In genomic region chr2:85549826-85550225, GRCh38 we compare ENCODE assay signal across 10 cellular contexts. TPM values are rescaled to one million over a fixed set of nuclear protein-coding genes. Genes with fewer than 3 reads are reported as not detected.
DNase-seq lines count a peak whose midpoint lies in the region; ATAC-seq and TF ChIP-seq lines count a peak whose summit lies in the region.
"Had no signal": no experiment of that assay in that cellular context is flagged by ENCODE, and none has a peak within 500 bp of the region (broad histone marks: within the 10 kb centered on the region; RNA-seq: fewer than 3 reads in every experiment).

No MANE protein-coding gene starts in this region.

- H3K14ac ChIP-seq in IMR-90 (replicated peaks; ENCODE audit: low read depth, low read length): peak overlapping the region; percentile 93

- ATAC-seq in IMR-90 (ENCODE audit: low read depth) (peak; percentile 67), GM21526 (IDR thresholded peaks at IDR 0.05; ENCODE audit: low FRiP score, unreplicated experiment) (no peak), GM18498 (IDR thresholded peaks at IDR 0.05; ENCODE audit: unreplicated experiment) (no peak)
- no peak for ATAC-seq in stimulated activated naive CD8-positive, alpha-beta T cell treated with anti-CD3 and anti-CD28 coated beads, Interleukin-15, Interleukin-2, amounts not matched to agents 100 U/mL and 50 U/mL, for 24 hours

- peak overlapping the region; percentile 87 for H2AFZ ChIP-seq in IMR-90 (replicated peaks; ENCODE audit: low read length, poor library complexity)

- H3K4ac ChIP-seq in IMR-90 (ENCODE audit: low read depth, low read length): peak overlapping the region; percentile 97

- peak; percentile 85 for DNase-seq in AG08396 (ENCODE audit: low spot score)
- DNase-seq in IMR-90: peak; percentile 99
- peak; percentile 96 for DNase-seq in choroid plexus epithelial cell (ENCODE audit: low read depth)
- DNase-seq in stimulated activated naive CD8-positive, alpha-beta T cell treated with anti-CD3 and anti-CD28 coated beads, Interleukin-15, Interleukin-2, amounts not matched to agents 100 U/mL and 50 U/mL, for 24 hours: no peak
- no peak for DNase-seq in activated effector memory CD4-positive, alpha-beta T cell treated with anti-CD3 and anti-CD28 coated beads, Interleukin-2, amount 50 U/mL, for 16 hours
- DNase-seq: activated gamma-delta T cell treated with Interleukin-2 at 50 U/mL for 16 hours had no signal

- TF ChIP-seq POLR2A in IMR-90 (IDR thresholded peaks at IDR 0.05; ENCODE audit: low read depth, low read length): 0 out of 2 replicates have a peak, but pooled peaks have one; percentile 23

- 0 out of 2 replicates have a peak, but pooled peaks have one; percentile 14 for TF ChIP-seq RAD21 in IMR-90 (IDR thresholded peaks at IDR 0.05; ENCODE audit: low read length)

- TSS peak; percentile 31 for BruUV-seq in IMR-90 (replicated peaks; lab: Mats Ljungman, UMichigan)

- in situ Hi-C loops in IMR-90 (cut with MboI; ENCODE audit: low sequenced_read_pairs): loop anchor here (5.0 to 10.0 kb wide), 2 partner anchors 128 to 485 kb away; no protein-coding TSS in a partner anchor

- H2BK5ac ChIP-seq in IMR-90 (ENCODE audit: low read depth, low read length, poor library complexity, severe bottlenecking): peak overlapping the region; percentile 99

- H3K23ac ChIP-seq in IMR-90 (ENCODE audit: low read depth, low read length): peak overlapping the region; percentile 78

- peak overlapping the region; percentile 99 for H2AK9ac ChIP-seq in IMR-90 (replicated peaks; ENCODE audit: low read depth, low read length, poor library complexity)

- H2BK15ac ChIP-seq in IMR-90 (ENCODE audit: low read depth, low read length): peak overlapping the region; percentile 88

- no peak for TF ChIP-seq CTCF in IMR-90 (conservative IDR thresholded peaks at IDR 0.05; ENCODE audit: low read depth, low read length)
- no peak for TF ChIP-seq CTCF in choroid plexus epithelial cell (conservative IDR thresholded peaks at IDR 0.05; ENCODE audit: low read depth, low read length)

- H4K91ac ChIP-seq in IMR-90 (ENCODE audit: insufficient read depth, low read depth, low read length): peak overlapping the region; percentile 97

- POLR2A ChIA-PET in IMR-90 (lab: Charles Lee; ENCODE audit: unreplicated experiment): interaction anchor here (1.3 to 5.1 kb wide), 3 partner anchors 10 to 131 kb away, joined by 6 to 42 read pairs (median 12); partner anchors contain the start of genes MAT2A and SH2D6

- dilution Hi-C loops in IMR-90 (cut with HindIII; ENCODE audit: low sequenced_read_pairs, unreplicated experiment): no loop called here

- peaks cover 18% of the 10 kb centered on the region for H4K20me1 ChIP-seq in IMR-90 (ENCODE audit: insufficient read depth, low read length)

- WGBS in IMR-90 (ENCODE audit: extremely low coverage in 2 of 2, insufficient read length in 1 of 2), 2 experiments: 0% methylated on average over 2 of the region's 4 CpGs; no CpG with 5 or more reads in 1 of the 2 experiments

- peak overlapping the region; percentile 92 for H2BK120ac ChIP-seq in IMR-90 (ENCODE audit: low read depth, low read length)

- H3K9ac ChIP-seq in IMR-90 (ENCODE audit: low read depth, low read length) (peak overlapping the region; percentile 64), mucosa of rectum (ENCODE audit: low read depth in 1 of 2, low read length in 2 of 2) (no peak overlapping the region)

- H3K27me3 ChIP-seq in IMR-90 (ENCODE audit: control insufficient read depth, insufficient read depth, low read length) (no peaks in the 10 kb centered on the region), mucosa of rectum (ENCODE audit: control insufficient read depth in 2 of 2, insufficient read depth in 2 of 2, low read length in 2 of 2) (no peaks in the 10 kb centered on the region)

- peaks cover 18% of the 10 kb centered on the region for H3K4me1 ChIP-seq in IMR-90 (ENCODE audit: control insufficient read depth, insufficient read depth, low read length)
- no peaks in the 10 kb centered on the region for H3K4me1 ChIP-seq in mucosa of rectum (ENCODE audit: control insufficient read depth in 2 of 2, insufficient read depth in 2 of 2, low read length in 2 of 2)

- H3K9me3 ChIP-seq in IMR-90 (ENCODE audit: control insufficient read depth, insufficient read depth, low read length) (no peaks in the 10 kb centered on the region), mucosa of rectum (ENCODE audit: control insufficient read depth in 2 of 2, low read length in 2 of 2) (no peaks in the 10 kb centered on the region)

- H3K4me3 ChIP-seq in IMR-90 (ENCODE audit: insufficient read depth, low read depth, low read length): no peak overlapping the region
- no peak overlapping the region for H3K4me3 ChIP-seq in choroid plexus epithelial cell (ENCODE audit: low read depth, low read length)
- H3K4me3 ChIP-seq in mucosa of rectum (ENCODE audit: low read length in 2 of 2): no peak overlapping the region

- H3K79me1 ChIP-seq in IMR-90 (ENCODE audit: low read depth in 1 of 2, low read length in 2 of 2): peaks cover 8 to 43% of the 10 kb centered on the region in 2 experiments; a peak in 3 of 4 replicates

- peak overlapping the region; percentile 58 to 92 for H4K8ac ChIP-seq in IMR-90 (ENCODE audit: low read depth in 2 of 2, low read length in 2 of 2)

- H2AK5ac ChIP-seq in IMR-90 (ENCODE audit: low read depth, low read length): peak overlapping the region; percentile 99

- peak overlapping the region; percentile 97 for H3K56ac ChIP-seq in IMR-90 (ENCODE audit: extremely low read depth, insufficient read depth, low read length)

- intact Hi-C loops in IMR-90 (cut with micrococcal nuclease): loop anchor here (1.0 to 5.0 kb wide), 2 partner anchors 196 to 223 kb away; partner anchors contain the start of genes ELMOD3, RETSAT and TGOLN2

- peak overlapping the region; percentile 94 for H2BK20ac ChIP-seq in IMR-90 (ENCODE audit: low read depth, low read length)

- CTCF ChIA-PET in IMR-90 (lab: Yijun Ruan, JAX): interaction anchor here (1.3 to 6.8 kb wide), 3 partner anchors 12 to 483 kb away, joined by 3 to 46 read pairs (median 3); partner anchors contain the start of gene SH2D6

- H4K5ac ChIP-seq in IMR-90 (ENCODE audit: low read depth, low read length): peak overlapping the region; percentile 89

- peak overlapping the region; percentile 98 for H3K27ac ChIP-seq in IMR-90 (ENCODE audit: insufficient read depth, low read length)
- peak overlapping the region; percentile 18 to 20 for H3K27ac ChIP-seq in mucosa of rectum (ENCODE audit: low read depth in 2 of 2, low read length in 2 of 2)

- H3K36me3 ChIP-seq in IMR-90 (ENCODE audit: control insufficient read depth, insufficient read depth, low read length) (peaks cover 47% of the 10 kb centered on the region), mucosa of rectum (ENCODE audit: control insufficient read depth in 2 of 2, insufficient read depth in 2 of 2, low read length in 2 of 2) (peaks cover 44 to 69% of the 10 kb centered on the region in 2 donors)

- H3K9me1 ChIP-seq in IMR-90 (ENCODE audit: insufficient read depth, low read length): peaks cover 9% of the 10 kb centered on the region; the same call in 1 of the 2 replicates

- H3K4me2 ChIP-seq in IMR-90 (ENCODE audit: low read depth, low read length): peak overlapping the region; percentile 64

- H3K18ac ChIP-seq in IMR-90 (ENCODE audit: low read depth, low read length): peak overlapping the region; percentile 94

TF ChIP-seq in IMR-90, 13 proteins besides CTCF, POLR2A, EP300 and RAD21 (continues in another document):
- TF ChIP-seq SMC3 (IDR thresholded peaks at IDR 0.05; ENCODE audit: low read depth, low read length) (no peak), USF2 (IDR thresholded peaks at IDR 0.05; ENCODE audit: low read depth, low read length) (no peak), MAFK (IDR thresholded peaks at IDR 0.05; ENCODE audit: low read depth, low read length) (no peak), MXI1 (IDR thresholded peaks at IDR 0.05; ENCODE audit: borderline replicate concordance, low read depth, low read length) (no peak), CHD1 (IDR thresholded peaks at IDR 0.05; ENCODE audit: low read depth, low read length) (no peak), CEBPB (IDR thresholded peaks at IDR 0.05; ENCODE audit: low read depth, low read length) (peak; percentile 72), FOS (IDR thresholded peaks at IDR 0.05; ENCODE audit: low read depth, low read length) (peak; percentile 44; the same call in 1 of the 2 replicates), RCOR1 (IDR thresholded peaks at IDR 0.05; ENCODE audit: insufficient replicate concordance, low read length) (peak; percentile 64), RFX5 (IDR thresholded peaks at IDR 0.05; ENCODE audit: low read depth, low read length) (no peak), MAZ (IDR thresholded peaks at IDR 0.05; ENCODE audit: borderline replicate concordance, low read depth, low read length) (0 out of 2 replicates have a peak, but pooled peaks have one; percentile 14)

RNA-seq across cellular contexts. Expression of gene MAT2A, which starts 10.9 kb away (rescaled TPM):
- 94.1 and 98.9 TPM in 2 replicates for total RNA-seq in IMR-90 (2012; rRNA removed)
- 158 and 223 TPM in 2 replicates for polyA plus RNA-seq in IMR-90 (2012; rRNA removed)
- 40.6 and 65.5 TPM in 2 replicates for polyA plus RNA-seq in IMR-90 (2012; cell fraction: cytosol; rRNA removed)
- polyA plus RNA-seq in IMR-90 (2012; cell fraction: nucleus; rRNA removed; ENCODE audit: low replicate concordance): 581 and 1,265 TPM in 2 replicates

RNA-seq across cellular contexts. Expression of gene GGCX, which starts 11.5 kb away (rescaled TPM):
- total RNA-seq in IMR-90 (2012; rRNA removed): 31.9 and 35.0 TPM in 2 replicates
- polyA plus RNA-seq in IMR-90 (2012; rRNA removed): 37.0 and 39.4 TPM in 2 replicates
- polyA plus RNA-seq in IMR-90 (2012; cell fraction: cytosol; rRNA removed): 57.1 and 81.4 TPM in 2 replicates
- 60.6 and 63.6 TPM in 2 replicates for polyA plus RNA-seq in IMR-90 (2012; cell fraction: nucleus; rRNA removed; ENCODE audit: low replicate concordance)

RNA-seq across cellular contexts. Expression of gene VAMP8, which starts 27.6 kb away (rescaled TPM):
- 0.83 and 0.90 TPM in 2 replicates for total RNA-seq in IMR-90 (2012; rRNA removed)
- polyA plus RNA-seq in IMR-90 (2012; rRNA removed): 1.7 and 1.9 TPM in 2 replicates
- polyA plus RNA-seq in IMR-90 (2012; cell fraction: cytosol; rRNA removed): 0.82 and 2.4 TPM in 2 replicates
- polyA plus RNA-seq in IMR-90 (2012; cell fraction: nucleus; rRNA removed; ENCODE audit: low replicate concordance): 0.13 and 2.1 TPM in 2 replicates
- polyA plus RNA-seq: neural cell had no signal

RNA-seq across cellular contexts. Expression of gene VAMP5, which starts 34.4 kb away (rescaled TPM):
- 13.8 and 27.8 TPM in 2 replicates for total RNA-seq in IMR-90 (2012; rRNA removed)
- 103 and 121 TPM in 2 replicates for polyA plus RNA-seq in IMR-90 (2012; rRNA removed)
- polyA plus RNA-seq in IMR-90 (2012; cell fraction: cytosol; rRNA removed): 209 and 319 TPM in 2 replicates
- polyA plus RNA-seq in IMR-90 (2012; cell fraction: nucleus; rRNA removed; ENCODE audit: low replicate concordance): 51.1 and 83.2 TPM in 2 replicates
- polyA plus RNA-seq: neural cell had no signal

RNA-seq across cellular contexts. Expression of gene RNF181, which starts 45.7 kb away (rescaled TPM):
- total RNA-seq in IMR-90 (2012; rRNA removed): 326 and 498 TPM in 2 replicates
- polyA plus RNA-seq in IMR-90 (2012; rRNA removed): 438 and 481 TPM in 2 replicates
- 538 and 709 TPM in 2 replicates for polyA plus RNA-seq in IMR-90 (2012; cell fraction: cytosol; rRNA removed)
- 203 and 232 TPM in 2 replicates for polyA plus RNA-seq in IMR-90 (2012; cell fraction: nucleus; rRNA removed; ENCODE audit: low replicate concordance)

Comparison
In these comparisons a context has a peak if more than half of its experiments do, and no peak if none do; other contexts are left out.
1. DNase-seq: peak in AG08396 (single experiment), IMR-90 (single experiment) and choroid plexus epithelial cell (single experiment); none in stimulated activated naive CD8-positive, alpha-beta T cell treated with anti-CD3 and anti-CD28 coated beads, Interleukin-15, Interleukin-2, amounts not matched to agents 100 U/mL and 50 U/mL, for 24 hours (single experiment) and activated effector memory CD4-positive, alpha-beta T cell treated with anti-CD3 and anti-CD28 coated beads, Interleukin-2, amount 50 U/mL, for 16 hours (single experiment).